ENCODE assay signal across 13 cellular contexts in the genomic region with DNA sequence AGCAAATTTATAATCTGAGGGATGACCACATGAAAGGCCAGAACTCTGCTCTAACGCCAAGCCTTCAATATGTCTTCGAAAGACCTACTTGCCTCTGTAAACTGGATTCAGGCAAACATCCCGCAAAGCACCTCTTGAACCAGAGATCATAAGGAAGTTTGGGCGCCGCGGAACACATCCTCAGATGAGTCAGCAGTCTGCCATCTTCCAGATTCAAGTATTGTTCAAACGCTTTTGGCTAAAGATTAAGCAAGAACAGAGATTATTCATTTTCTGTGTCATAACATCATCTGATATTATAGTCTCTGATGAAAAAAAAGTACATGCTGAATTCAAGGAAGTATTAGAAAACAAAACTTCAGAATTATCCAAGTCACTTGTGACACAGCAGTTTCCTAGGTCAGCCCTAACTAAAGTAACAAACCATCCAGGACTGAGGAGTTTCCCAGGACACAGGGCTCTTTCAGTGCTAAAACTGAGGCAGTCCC. TPM values are rescaled to one million over a fixed set of nuclear protein-coding genes. Genes with fewer than 3 reads are reported as not detected.
DNase-seq lines count a peak whose midpoint lies in the region; ATAC-seq and TF ChIP-seq lines count a peak whose summit lies in the region.
"Had no signal": no experiment of that assay in that cellular context is flagged by ENCODE, and none has a peak within 500 bp of the region (broad histone marks: within the 10 kb centered on the region; RNA-seq: fewer than 3 reads in every experiment).

No MANE protein-coding gene starts in this region.

- H3K9me3 ChIP-seq in adipocyte (ENCODE audit: control insufficient read depth, low read length): no peaks in the 10 kb centered on the region
- no peaks in the 10 kb centered on the region for H3K9me3 ChIP-seq in effector memory CD4-positive, alpha-beta T cell (ENCODE audit: control insufficient read depth, low read length)
- H3K9me3 ChIP-seq: ovary, suprapubic skin had no signal

- DNase-seq in AG09309 (ENCODE audit: low read depth) (peak; percentile 40), ELR (ENCODE audit: low read depth) (peak; percentile 92), adipocyte (ENCODE audit: low read depth) (no peak), glomerular visceral epithelial cell (ENCODE audit: extremely low spot score) (peak; percentile 82), G401 (ENCODE audit: low spot score) (no peak)
- no peak for DNase-seq in effector memory CD4-positive, alpha-beta T cell
- DNase-seq: activated CD4-positive, alpha-beta T cell treated with anti-CD3 and anti-CD28 coated beads for 4 hours; activated naive CD4-positive, alpha-beta T cell treated with Interleukin-2 at 50 U/mL for 16 hours; ovary; SHP77 had no signal

- ATAC-seq in GM21576 (IDR thresholded peaks at IDR 0.05; ENCODE audit: unreplicated experiment) (no peak), GM21737 (IDR thresholded peaks at IDR 0.05; ENCODE audit: unreplicated experiment) (no peak)

- TF ChIP-seq CTCF in AG09309 (IDR thresholded peaks at IDR 0.05; ENCODE audit: control insufficient read depth, insufficient read depth, low read depth, low read length, missing control alignments): no peak

- in situ Hi-C loops in G401 (cut with HindIII; ENCODE audit: low sequenced_read_pairs): no loop called here

- no peaks in the 10 kb centered on the region for H3K27me3 ChIP-seq in adipocyte (replicated peaks; ENCODE audit: control insufficient read depth, insufficient read depth, low read length)
- no peaks in the 10 kb centered on the region for H3K27me3 ChIP-seq in effector memory CD4-positive, alpha-beta T cell (replicated peaks; ENCODE audit: control insufficient read depth, insufficient read depth, low read length, poor library complexity, severe bottlenecking)
- H3K27me3 ChIP-seq: ovary, suprapubic skin had no signal

- H3K27ac ChIP-seq in effector memory CD4-positive, alpha-beta T cell (ENCODE audit: insufficient read depth, low read length, poor library complexity, severe bottlenecking): no peak overlapping the region
- H3K27ac ChIP-seq: ovary, suprapubic skin had no signal

- peaks cover 33% of the 10 kb centered on the region for H3K4me1 ChIP-seq in adipocyte (ENCODE audit: control insufficient read depth, insufficient read depth, low read length)
- H3K4me1 ChIP-seq in effector memory CD4-positive, alpha-beta T cell (ENCODE audit: control insufficient read depth, insufficient read depth, low read length, poor library complexity, severe bottlenecking): no peaks in the 10 kb centered on the region

- H3K9ac ChIP-seq in adipocyte (ENCODE audit: low read length): peak overlapping the region; percentile 21

- no peak overlapping the region for H3K4me3 ChIP-seq in AG09309 (ENCODE audit: control insufficient read depth, low read depth, low read length)
- H3K4me3 ChIP-seq in adipocyte (ENCODE audit: low read length): no peak overlapping the region
- H3K4me3 ChIP-seq in effector memory CD4-positive, alpha-beta T cell (ENCODE audit: insufficient read depth, low read depth, low read length, poor library complexity, severe bottlenecking): no peak overlapping the region
- H3K4me3 ChIP-seq: ovary, suprapubic skin had no signal

- peaks cover 50% of the 10 kb centered on the region for H3K36me3 ChIP-seq in adipocyte (ENCODE audit: control insufficient read depth, insufficient read depth, low read length, severe bottlenecking)
- peaks cover 30% of the 10 kb centered on the region for H3K36me3 ChIP-seq in effector memory CD4-positive, alpha-beta T cell (ENCODE audit: control insufficient read depth, insufficient read depth, low read length)
- H3K36me3 ChIP-seq: ovary had no signal

RNA-seq across cellular contexts. Expression of a gene that starts 20.8 kb away (rescaled TPM):
- 45.5 and 45.9 TPM in 2 replicates for total RNA-seq in G401 (2014; rRNA removed; shearing (Covaris generic))

Comparison
In these comparisons a context has a peak if more than half of its experiments do, and no peak if none do; other contexts are left out.
1. DNase-seq: peak in AG09309 (single experiment), ELR (single experiment) and glomerular visceral epithelial cell (single experiment); none in adipocyte (single experiment), effector memory CD4-positive, alpha-beta T cell (0 of 3) and G401 (single experiment).